Comparison of ENCODE assay signal across 13 cellular contexts in genomic region chr7:11760372-11760771, GRCh38.
A peak's percentile ranks its signal among the peaks of the same experiment; 100 is the strongest.
DNase-seq lines count a peak whose midpoint lies in the region; ATAC-seq and TF ChIP-seq lines count a peak whose summit lies in the region.
"Had no signal": no experiment of that assay in that cellular context is flagged by ENCODE, and none has a peak within 500 bp of the region (broad histone marks: within the 10 kb centered on the region; RNA-seq: fewer than 3 reads in every experiment).

No MANE protein-coding gene starts in this region.

- H3K36me3 ChIP-seq in neutrophil (no peaks in the 10 kb centered on the region), tibial artery (no peaks in the 10 kb centered on the region)
- H3K36me3 ChIP-seq: gastroesophageal sphincter had no signal

- DNase-seq in HS-5 (ENCODE audit: low read depth) (peak; percentile 20), NCI-H2081 (lab: John Stamatoyannopoulos, UW) (peak; percentile 44 to 81), SK-N-DZ (ENCODE audit: low spot score) (peak; percentile 50), tibial artery (no peak), endothelial cell (ENCODE audit: low spot score) (no peak)
- no peak for DNase-seq in activated CD8-positive, alpha-beta memory T cell treated with anti-CD3 and anti-CD28 coated beads, Interleukin-2, amount 10 ng/mL, durations not matched to agents 7 days and 5 days
- DNase-seq: activated T-cell treated with anti-CD3 and anti-CD28 coated beads, Interleukin-2, amount 50 U/mL, for 1 hour; stimulated activated CD4-positive, alpha-beta T cell treated with anti-CD3 and anti-CD28 coated beads, Interleukin-4, amount 100 ng/mL, for 4 hours had no signal

- no peaks in the 10 kb centered on the region for H3K27me3 Mint-ChIP-seq in activated CD8-positive, alpha-beta memory T cell treated with anti-CD3 and anti-CD28 coated beads, Interleukin-2, amount 10 ng/mL, durations not matched to agents 7 days and 5 days
- no peaks in the 10 kb centered on the region for H3K27me3 Mint-ChIP-seq in endothelial cell (ENCODE audit: unreplicated experiment)
- H3K27me3 Mint-ChIP-seq: central memory CD8-positive, alpha-beta T cell; IgD-negative memory B cell had no signal

- CTCF ChIA-PET in activated CD8-positive, alpha-beta memory T cell treated with anti-CD3 and anti-CD28 coated beads, Interleukin-2, amount 10 ng/mL, durations not matched to agents 7 days and 5 days (lab: Charles Lee): no interaction called here

- no peak overlapping the region for H3K27ac Mint-ChIP-seq in activated CD8-positive, alpha-beta memory T cell treated with anti-CD3 and anti-CD28 coated beads, Interleukin-2, amount 10 ng/mL, durations not matched to agents 7 days and 5 days
- no peak overlapping the region for H3K27ac Mint-ChIP-seq in endothelial cell (ENCODE audit: unreplicated experiment)
- H3K27ac Mint-ChIP-seq: IgD-negative memory B cell had no signal

- H3K27ac ChIP-seq in neutrophil (peak overlapping the region; percentile 28), tibial artery (no peak overlapping the region)
- H3K27ac ChIP-seq: gastroesophageal sphincter had no signal

- no peak for TF ChIP-seq CTCF in neutrophil (IDR thresholded peaks at IDR 0.05)
- TF ChIP-seq CTCF in tibial artery (IDR thresholded peaks at IDR 0.05): no peak
- TF ChIP-seq CTCF in endothelial cell (IDR thresholded peaks at IDR 0.05; ENCODE audit: unreplicated experiment): no peak

- H3K4me1 Mint-ChIP-seq in activated CD8-positive, alpha-beta memory T cell treated with anti-CD3 and anti-CD28 coated beads, Interleukin-2, amount 10 ng/mL, durations not matched to agents 7 days and 5 days: no peaks in the 10 kb centered on the region
- no peaks in the 10 kb centered on the region for H3K4me1 Mint-ChIP-seq in endothelial cell (ENCODE audit: unreplicated experiment)
- H3K4me1 Mint-ChIP-seq: central memory CD8-positive, alpha-beta T cell had no signal

- H3K9me3 Mint-ChIP-seq in activated CD8-positive, alpha-beta memory T cell treated with anti-CD3 and anti-CD28 coated beads, Interleukin-2, amount 10 ng/mL, durations not matched to agents 7 days and 5 days (ENCODE audit: low read depth): no peaks in the 10 kb centered on the region
- H3K9me3 Mint-ChIP-seq in endothelial cell (ENCODE audit: unreplicated experiment): no peaks in the 10 kb centered on the region
- H3K9me3 Mint-ChIP-seq: IgD-negative memory B cell had no signal

- ATAC-seq in GM18519 (IDR thresholded peaks at IDR 0.05; ENCODE audit: low FRiP score, unreplicated experiment): no peak
- ATAC-seq in activated CD8-positive, alpha-beta memory T cell treated with anti-CD3 and anti-CD28 coated beads, Interleukin-2, amount 10 ng/mL, durations not matched to agents 7 days and 5 days: no peak
- ATAC-seq: gastroesophageal sphincter had no signal

- H3K4me1 ChIP-seq in neutrophil (ENCODE audit: control insufficient read depth in 1 of 2, insufficient read depth in 1 of 2, low read depth in 1 of 2, low read length in 1 of 2): peaks cover 8 to 16% of the 10 kb centered on the region in 2 experiments
- no peaks in the 10 kb centered on the region for H3K4me1 ChIP-seq in tibial artery
- H3K4me1 ChIP-seq: gastroesophageal sphincter had no signal

- H3K27me3 ChIP-seq in neutrophil (no peaks in the 10 kb centered on the region), tibial artery (no peaks in the 10 kb centered on the region)
- H3K27me3 ChIP-seq: gastroesophageal sphincter had no signal

- H3K36me3 Mint-ChIP-seq in activated CD8-positive, alpha-beta memory T cell treated with anti-CD3 and anti-CD28 coated beads, Interleukin-2, amount 10 ng/mL, durations not matched to agents 7 days and 5 days: no peaks in the 10 kb centered on the region
- H3K36me3 Mint-ChIP-seq in endothelial cell (ENCODE audit: low read depth, unreplicated experiment): no peaks in the 10 kb centered on the region
- H3K36me3 Mint-ChIP-seq: IgD-negative memory B cell had no signal

- intact Hi-C loops in tibial artery (cut with DNase I; ENCODE audit: low total_unique reads): no loop called here

- H3K4me3 ChIP-seq in neutrophil (ENCODE audit: low read depth in 1 of 2, low read length in 1 of 2) (no peak overlapping the region), tibial artery (no peak overlapping the region)
- H3K4me3 ChIP-seq: gastroesophageal sphincter had no signal

- no peak overlapping the region for H3K4me3 Mint-ChIP-seq in activated CD8-positive, alpha-beta memory T cell treated with anti-CD3 and anti-CD28 coated beads, Interleukin-2, amount 10 ng/mL, durations not matched to agents 7 days and 5 days
- H3K4me3 Mint-ChIP-seq in endothelial cell (ENCODE audit: unreplicated experiment): no peak overlapping the region
- H3K4me3 Mint-ChIP-seq: central memory CD8-positive, alpha-beta T cell; IgD-negative memory B cell had no signal

- no peaks in the 10 kb centered on the region for H3K9me3 ChIP-seq in neutrophil
- no peaks in the 10 kb centered on the region for H3K9me3 ChIP-seq in tibial artery
- H3K9me3 ChIP-seq: gastroesophageal sphincter had no signal

Comparison
In these comparisons a context has a peak if more than half of its experiments do, and no peak if none do; other contexts are left out.
1. DNase-seq: peak in HS-5 (single experiment), NCI-H2081 (2 of 2) and SK-N-DZ (single experiment); none in tibial artery (0 of 2), activated CD8-positive, alpha-beta memory T cell treated with anti-CD3 and anti-CD28 coated beads, Interleukin-2, amount 10 ng/mL, durations not matched to agents 7 days and 5 days (single experiment) and endothelial cell (single experiment).